ENCODE assay signal across 1 cellular context in the genomic region with DNA sequence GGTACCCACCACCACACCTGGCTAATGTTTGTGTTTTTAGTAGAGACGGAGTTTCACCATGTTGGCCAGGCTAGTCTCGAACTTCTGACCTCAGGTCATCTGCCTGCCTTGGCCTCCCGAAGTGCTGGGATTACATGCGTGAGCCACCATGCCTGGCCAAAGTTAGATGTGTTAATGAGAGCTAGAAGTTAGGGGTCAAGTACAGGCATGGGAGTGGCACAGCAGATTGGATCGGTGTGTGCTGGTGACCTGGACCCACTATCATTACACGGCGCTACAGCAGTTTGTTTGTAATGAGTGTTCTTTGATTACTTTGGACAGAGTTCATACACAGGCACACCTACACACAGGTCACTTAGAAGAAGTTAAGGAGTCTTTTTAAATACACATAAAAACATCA.
TF ChIP-seq lines count a peak whose summit lies in the region.

No MANE protein-coding gene starts in this region.

TF ChIP-seq in GM23338, 12 proteins besides CTCF, POLR2A, EP300 and RAD21 (continued from another document):
- TF ChIP-seq, protein P1, sequence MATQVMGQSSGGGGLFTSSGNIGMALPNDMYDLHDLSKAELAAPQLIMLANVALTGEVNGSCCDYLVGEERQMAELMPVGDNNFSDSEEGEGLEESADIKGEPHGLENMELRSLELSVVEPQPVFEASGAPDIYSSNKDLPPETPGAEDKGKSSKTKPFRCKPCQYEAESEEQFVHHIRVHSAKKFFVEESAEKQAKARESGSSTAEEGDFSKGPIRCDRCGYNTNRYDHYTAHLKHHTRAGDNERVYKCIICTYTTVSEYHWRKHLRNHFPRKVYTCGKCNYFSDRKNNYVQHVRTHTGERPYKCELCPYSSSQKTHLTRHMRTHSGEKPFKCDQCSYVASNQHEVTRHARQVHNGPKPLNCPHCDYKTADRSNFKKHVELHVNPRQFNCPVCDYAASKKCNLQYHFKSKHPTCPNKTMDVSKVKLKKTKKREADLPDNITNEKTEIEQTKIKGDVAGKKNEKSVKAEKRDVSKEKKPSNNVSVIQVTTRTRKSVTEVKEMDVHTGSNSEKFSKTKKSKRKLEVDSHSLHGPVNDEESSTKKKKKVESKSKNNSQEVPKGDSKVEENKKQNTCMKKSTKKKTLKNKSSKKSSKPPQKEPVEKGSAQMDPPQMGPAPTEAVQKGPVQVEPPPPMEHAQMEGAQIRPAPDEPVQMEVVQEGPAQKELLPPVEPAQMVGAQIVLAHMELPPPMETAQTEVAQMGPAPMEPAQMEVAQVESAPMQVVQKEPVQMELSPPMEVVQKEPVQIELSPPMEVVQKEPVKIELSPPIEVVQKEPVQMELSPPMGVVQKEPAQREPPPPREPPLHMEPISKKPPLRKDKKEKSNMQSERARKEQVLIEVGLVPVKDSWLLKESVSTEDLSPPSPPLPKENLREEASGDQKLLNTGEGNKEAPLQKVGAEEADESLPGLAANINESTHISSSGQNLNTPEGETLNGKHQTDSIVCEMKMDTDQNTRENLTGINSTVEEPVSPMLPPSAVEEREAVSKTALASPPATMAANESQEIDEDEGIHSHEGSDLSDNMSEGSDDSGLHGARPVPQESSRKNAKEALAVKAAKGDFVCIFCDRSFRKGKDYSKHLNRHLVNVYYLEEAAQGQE (IDR thresholded peaks at IDR 0.05; ENCODE audit: unreplicated experiment): no peak
- TF ChIP-seq NANOG (IDR thresholded peaks at IDR 0.05; ENCODE audit: borderline replicate concordance): no peak
- no peak for TF ChIP-seq POLR2AphosphoS5 (IDR thresholded peaks at IDR 0.05; ENCODE audit: low read depth)
- TF ChIP-seq, protein P2, sequence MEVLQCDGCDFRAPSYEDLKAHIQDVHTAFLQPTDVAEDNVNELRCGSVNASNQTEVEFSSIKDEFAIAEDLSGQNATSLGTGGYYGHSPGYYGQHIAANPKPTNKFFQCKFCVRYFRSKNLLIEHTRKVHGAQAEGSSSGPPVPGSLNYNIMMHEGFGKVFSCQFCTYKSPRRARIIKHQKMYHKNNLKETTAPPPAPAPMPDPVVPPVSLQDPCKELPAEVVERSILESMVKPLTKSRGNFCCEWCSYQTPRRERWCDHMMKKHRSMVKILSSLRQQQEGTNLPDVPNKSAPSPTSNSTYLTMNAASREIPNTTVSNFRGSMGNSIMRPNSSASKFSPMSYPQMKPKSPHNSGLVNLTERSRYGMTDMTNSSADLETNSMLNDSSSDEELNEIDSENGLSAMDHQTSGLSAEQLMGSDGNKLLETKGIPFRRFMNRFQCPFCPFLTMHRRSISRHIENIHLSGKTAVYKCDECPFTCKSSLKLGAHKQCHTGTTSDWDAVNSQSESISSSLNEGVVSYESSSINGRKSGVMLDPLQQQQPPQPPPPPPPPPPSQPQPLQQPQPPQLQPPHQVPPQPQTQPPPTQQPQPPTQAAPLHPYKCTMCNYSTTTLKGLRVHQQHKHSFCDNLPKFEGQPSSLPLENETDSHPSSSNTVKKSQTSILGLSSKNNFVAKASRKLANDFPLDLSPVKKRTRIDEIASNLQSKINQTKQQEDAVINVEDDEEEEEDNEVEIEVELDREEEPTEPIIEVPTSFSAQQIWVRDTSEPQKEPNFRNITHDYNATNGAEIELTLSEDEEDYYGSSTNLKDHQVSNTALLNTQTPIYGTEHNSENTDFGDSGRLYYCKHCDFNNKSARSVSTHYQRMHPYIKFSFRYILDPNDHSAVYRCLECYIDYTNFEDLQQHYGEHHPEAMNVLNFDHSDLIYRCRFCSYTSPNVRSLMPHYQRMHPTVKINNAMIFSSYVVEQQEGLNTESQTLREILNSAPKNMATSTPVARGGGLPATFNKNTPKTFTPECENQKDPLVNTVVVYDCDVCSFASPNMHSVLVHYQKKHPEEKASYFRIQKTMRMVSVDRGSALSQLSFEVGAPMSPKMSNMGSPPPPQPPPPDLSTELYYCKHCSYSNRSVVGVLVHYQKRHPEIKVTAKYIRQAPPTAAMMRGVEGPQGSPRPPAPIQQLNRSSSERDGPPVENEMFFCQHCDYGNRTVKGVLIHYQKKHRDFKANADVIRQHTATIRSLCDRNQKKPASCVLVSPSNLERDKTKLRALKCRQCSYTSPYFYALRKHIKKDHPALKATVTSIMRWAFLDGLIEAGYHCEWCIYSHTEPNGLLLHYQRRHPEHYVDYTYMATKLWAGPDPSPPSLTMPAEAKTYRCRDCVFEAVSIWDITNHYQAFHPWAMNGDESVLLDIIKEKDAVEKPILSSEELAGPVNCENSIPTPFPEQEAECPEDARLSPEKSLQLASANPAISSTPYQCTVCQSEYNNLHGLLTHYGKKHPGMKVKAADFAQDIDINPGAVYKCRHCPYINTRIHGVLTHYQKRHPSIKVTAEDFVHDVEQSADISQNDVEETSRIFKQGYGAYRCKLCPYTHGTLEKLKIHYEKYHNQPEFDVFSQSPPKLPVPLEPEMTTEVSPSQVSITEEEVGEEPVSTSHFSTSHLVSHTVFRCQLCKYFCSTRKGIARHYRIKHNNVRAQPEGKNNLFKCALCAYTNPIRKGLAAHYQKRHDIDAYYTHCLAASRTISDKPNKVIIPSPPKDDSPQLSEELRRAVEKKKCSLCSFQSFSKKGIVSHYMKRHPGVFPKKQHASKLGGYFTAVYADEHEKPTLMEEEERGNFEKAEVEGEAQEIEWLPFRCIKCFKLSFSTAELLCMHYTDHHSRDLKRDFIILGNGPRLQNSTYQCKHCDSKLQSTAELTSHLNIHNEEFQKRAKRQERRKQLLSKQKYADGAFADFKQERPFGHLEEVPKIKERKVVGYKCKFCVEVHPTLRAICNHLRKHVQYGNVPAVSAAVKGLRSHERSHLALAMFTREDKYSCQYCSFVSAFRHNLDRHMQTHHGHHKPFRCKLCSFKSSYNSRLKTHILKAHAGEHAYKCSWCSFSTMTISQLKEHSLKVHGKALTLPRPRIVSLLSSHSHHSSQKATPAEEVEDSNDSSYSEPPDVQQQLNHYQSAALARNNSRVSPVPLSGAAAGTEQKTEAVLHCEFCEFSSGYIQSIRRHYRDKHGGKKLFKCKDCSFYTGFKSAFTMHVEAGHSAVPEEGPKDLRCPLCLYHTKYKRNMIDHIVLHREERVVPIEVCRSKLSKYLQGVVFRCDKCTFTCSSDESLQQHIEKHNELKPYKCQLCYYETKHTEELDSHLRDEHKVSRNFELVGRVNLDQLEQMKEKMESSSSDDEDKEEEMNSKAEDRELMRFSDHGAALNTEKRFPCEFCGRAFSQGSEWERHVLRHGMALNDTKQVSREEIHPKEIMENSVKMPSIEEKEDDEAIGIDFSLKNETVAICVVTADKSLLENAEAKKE (CRISPR knock-in tag; IDR thresholded peaks at IDR 0.05): no peak
- no peak for TF ChIP-seq ZNF331 (CRISPR knock-in tag; IDR thresholded peaks at IDR 0.05; ENCODE audit: low read depth)
- TF ChIP-seq, protein P3, sequence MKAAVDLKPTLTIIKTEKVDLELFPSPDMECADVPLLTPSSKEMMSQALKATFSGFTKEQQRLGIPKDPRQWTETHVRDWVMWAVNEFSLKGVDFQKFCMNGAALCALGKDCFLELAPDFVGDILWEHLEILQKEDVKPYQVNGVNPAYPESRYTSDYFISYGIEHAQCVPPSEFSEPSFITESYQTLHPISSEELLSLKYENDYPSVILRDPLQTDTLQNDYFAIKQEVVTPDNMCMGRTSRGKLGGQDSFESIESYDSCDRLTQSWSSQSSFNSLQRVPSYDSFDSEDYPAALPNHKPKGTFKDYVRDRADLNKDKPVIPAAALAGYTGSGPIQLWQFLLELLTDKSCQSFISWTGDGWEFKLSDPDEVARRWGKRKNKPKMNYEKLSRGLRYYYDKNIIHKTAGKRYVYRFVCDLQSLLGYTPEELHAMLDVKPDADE (IDR thresholded peaks at IDR 0.05): no peak
- no peak for TF ChIP-seq EZH2 (IDR thresholded peaks at IDR 0.05; ENCODE audit: low read depth, unreplicated experiment)
- TF ChIP-seq ZNF114 (CRISPR knock-in tag; IDR thresholded peaks at IDR 0.05): no peak
- TF ChIP-seq STAT1 (IDR thresholded peaks at IDR 0.05; ENCODE audit: unreplicated experiment): no peak
- no peak for TF ChIP-seq JUNB (IDR thresholded peaks at IDR 0.05; ENCODE audit: unreplicated experiment)
